23 cellular contexts compared by ENCODE assay signal in the genomic region with DNA sequence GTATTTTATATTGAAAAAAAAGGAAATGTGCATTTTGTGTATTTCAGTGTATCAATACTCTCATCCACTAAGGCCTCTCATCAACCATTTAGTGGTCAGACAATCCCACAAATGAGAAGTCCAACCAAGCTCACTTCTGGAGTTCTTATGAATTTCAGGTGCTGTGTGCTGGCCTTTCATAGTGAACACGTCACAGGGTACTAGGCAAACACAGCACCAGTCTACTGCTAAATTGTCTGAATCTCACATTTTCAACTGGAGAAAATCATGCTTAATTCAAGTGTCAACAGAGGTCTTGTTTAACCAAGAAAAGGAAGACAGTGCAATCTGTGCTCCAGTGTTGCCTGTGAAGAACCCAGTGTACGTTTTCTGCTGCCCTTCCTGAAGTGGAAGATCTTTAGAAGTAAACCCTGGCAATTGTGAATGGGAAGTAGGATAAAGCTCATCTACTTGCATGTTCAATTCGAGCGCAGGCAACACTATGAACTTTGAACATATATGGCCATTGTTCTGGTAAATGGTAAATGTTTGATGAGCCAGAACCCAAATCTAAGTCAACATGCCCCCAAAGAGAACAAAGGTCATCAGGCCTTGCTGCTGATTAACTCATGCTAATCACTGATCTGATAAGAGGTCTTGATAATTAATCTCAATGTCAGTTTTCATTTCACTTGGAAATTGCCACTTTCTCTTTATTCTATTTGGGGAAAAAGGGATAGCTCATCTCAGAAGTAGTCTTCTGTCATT.
"Had no signal": no experiment of that assay in that cellular context is flagged by ENCODE, and none has a peak within 500 bp of the region (broad histone marks: within the 10 kb centered on the region; RNA-seq: fewer than 3 reads in every experiment).

No MANE protein-coding gene starts in this region.

- H3K4me1 Mint-ChIP-seq: activated naive CD8-positive, alpha-beta T cell treated with anti-CD3 and anti-CD28 coated beads, Interleukin-2, amount 10 ng/mL, durations not matched to agents 7 days and 5 days; central memory CD8-positive, alpha-beta T cell; memory B cell; naive B cell; neural crest cell; stimulated activated naive B cell treated with anti-CD40 and anti-IgM and Interleukin-4, amounts not matched to agents 10 μg/mL and 1 μg/mL and 100 μg/mL, for 72 hours had no signal

- DNase-seq: activated CD4-positive, alpha-beta T cell treated with anti-CD3 and anti-CD28 coated beads, Interleukin-2, amount 50 U/mL, for 4 hours; activated naive CD4-positive, alpha-beta T cell treated with Interleukin-2 at 50 U/mL for 16 hours; activated naive CD8-positive, alpha-beta T cell treated with anti-CD3 and anti-CD28 coated beads, Interleukin-2, amount 10 ng/mL, durations not matched to agents 7 days and 5 days; activated T-cell treated with anti-CD3 and anti-CD28 coated beads, Interleukin-2, amount 50 U/mL, for 48 hours; amniotic stem cell; dorsolateral prefrontal cortex; gastrocnemius medialis; islet precursor cell; left ventricle myocardium inferior; naive B cell; occipital lobe; stimulated activated CD4-positive, alpha-beta T cell treated with anti-CD3 and anti-CD28 coated beads, Interleukin-15, amount 100 ng/mL, for 24 hours; stimulated activated naive B cell treated with anti-CD40 and anti-IgM and Interleukin-4, amounts not matched to agents 10 μg/mL and 1 μg/mL and 100 μg/mL, for 72 hours; T-helper 9 cell; trophoblast cell had no signal

- H3K4me3 Mint-ChIP-seq: activated naive CD8-positive, alpha-beta T cell treated with anti-CD3 and anti-CD28 coated beads, Interleukin-2, amount 10 ng/mL, durations not matched to agents 7 days and 5 days; central memory CD8-positive, alpha-beta T cell; memory B cell; naive B cell; neural crest cell; stimulated activated naive B cell treated with anti-CD40 and anti-IgM and Interleukin-4, amounts not matched to agents 10 μg/mL and 1 μg/mL and 100 μg/mL, for 72 hours had no signal

- H3K27ac ChIP-seq: breast epithelium, dorsolateral prefrontal cortex, esophagus muscularis mucosa, gastrocnemius medialis, left ventricle myocardium inferior, vagina had no signal

- H3K36me3 ChIP-seq: breast epithelium, esophagus muscularis mucosa, gastrocnemius medialis, left ventricle myocardium inferior, vagina had no signal

- H3K27me3 Mint-ChIP-seq: activated naive CD8-positive, alpha-beta T cell treated with anti-CD3 and anti-CD28 coated beads, Interleukin-2, amount 10 ng/mL, durations not matched to agents 7 days and 5 days; central memory CD8-positive, alpha-beta T cell; memory B cell; naive B cell; stimulated activated naive B cell treated with anti-CD40 and anti-IgM and Interleukin-4, amounts not matched to agents 10 μg/mL and 1 μg/mL and 100 μg/mL, for 72 hours had no signal

- H3K4me1 ChIP-seq: breast epithelium, esophagus muscularis mucosa, gastrocnemius medialis, left ventricle myocardium inferior, vagina had no signal

- H3K4me3 ChIP-seq: breast epithelium, dorsolateral prefrontal cortex, esophagus muscularis mucosa, gastrocnemius medialis, left ventricle myocardium inferior, smooth muscle cell, vagina had no signal

- H3K4me2 ChIP-seq: smooth muscle cell had no signal

- H3K27ac Mint-ChIP-seq: activated naive CD8-positive, alpha-beta T cell treated with anti-CD3 and anti-CD28 coated beads, Interleukin-2, amount 10 ng/mL, durations not matched to agents 7 days and 5 days; memory B cell; naive B cell; stimulated activated naive B cell treated with anti-CD40 and anti-IgM and Interleukin-4, amounts not matched to agents 10 μg/mL and 1 μg/mL and 100 μg/mL, for 72 hours had no signal

- H3K9me3 ChIP-seq: breast epithelium, esophagus muscularis mucosa, gastrocnemius medialis, left ventricle myocardium inferior, vagina had no signal

- ATAC-seq: gastrocnemius medialis; sciatic nerve; stimulated activated naive B cell treated with anti-CD40 and anti-IgM and Interleukin-4, amounts not matched to agents 10 μg/mL and 1 μg/mL and 100 μg/mL, for 72 hours had no signal

- H3K27me3 ChIP-seq: breast epithelium, dorsolateral prefrontal cortex, esophagus muscularis mucosa, gastrocnemius medialis, vagina had no signal

- H3K36me3 Mint-ChIP-seq: activated naive CD8-positive, alpha-beta T cell treated with anti-CD3 and anti-CD28 coated beads, Interleukin-2, amount 10 ng/mL, durations not matched to agents 7 days and 5 days; memory B cell; naive B cell; stimulated activated naive B cell treated with anti-CD40 and anti-IgM and Interleukin-4, amounts not matched to agents 10 μg/mL and 1 μg/mL and 100 μg/mL, for 72 hours had no signal
